ENCODE assay signal across 24 cellular contexts in the genomic region with DNA sequence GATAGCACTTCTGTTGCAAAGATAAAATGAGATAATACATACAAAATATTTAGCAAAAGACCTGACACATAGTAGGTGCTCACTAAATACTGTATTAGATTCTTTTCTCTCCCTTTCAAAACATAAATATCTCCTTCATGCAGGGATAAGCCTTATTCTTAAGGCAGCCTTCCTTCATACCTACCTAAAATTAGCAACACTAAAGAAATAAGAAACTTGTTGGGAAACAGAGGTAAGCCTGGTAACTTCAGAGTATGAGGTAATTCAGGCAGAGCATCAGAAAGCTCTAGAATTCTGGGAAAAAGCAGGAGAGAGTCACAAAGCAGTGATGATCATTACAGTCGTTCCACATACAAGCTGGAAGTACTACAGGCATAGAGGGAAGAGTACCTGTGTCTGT. TPM values are rescaled to one million over a fixed set of nuclear protein-coding genes. Genes with fewer than 3 reads are reported as not detected.
DNase-seq lines count a peak whose midpoint lies in the region; ATAC-seq and TF ChIP-seq lines count a peak whose summit lies in the region.
"Had no signal": no experiment of that assay in that cellular context is flagged by ENCODE, and none has a peak within 500 bp of the region (broad histone marks: within the 10 kb centered on the region; RNA-seq: fewer than 3 reads in every experiment).

No MANE protein-coding gene starts in this region.

- H3K27ac Mint-ChIP-seq in MCF 10A (ENCODE audit: low read depth, unreplicated experiment), result peak overlapping the region; percentile 91
- H3K27ac Mint-ChIP-seq: GM23338, H9 had no signal

- no peaks in the 10 kb centered on the region for H3K36me3 ChIP-seq in breast epithelium
- H3K36me3 ChIP-seq in SJSA1, result peaks cover 8% of the 10 kb centered on the region
- H3K36me3 ChIP-seq in heart left ventricle, result peaks cover 0 to 34% (median 10%) of the 10 kb centered on the region in 9 donors
- no peaks in the 10 kb centered on the region for H3K36me3 ChIP-seq in hepatocyte (replicated peaks; ENCODE audit: insufficient read depth, low read depth)
- peaks cover 11% of the 10 kb centered on the region for H3K36me3 ChIP-seq in SJCRH30
- H3K36me3 ChIP-seq: MG63 had no signal

- no TSS peak for BruUV-seq in MCF 10A (replicated peaks; lab: Mats Ljungman, UMichigan)

- H3K4me2 ChIP-seq in hepatocyte, result no peak overlapping the region
- H3K4me2 ChIP-seq: GM23338 had no signal

- H3K4me3 ChIP-seq in breast epithelium (no peak overlapping the region), SJSA1 (no peak overlapping the region), heart left ventricle (no peak overlapping the region), hepatocyte (no peak overlapping the region), SJCRH30 (no peak overlapping the region)
- H3K4me3 ChIP-seq: GM23338, MG63 had no signal

- no peaks in the 10 kb centered on the region for H3K9me3 Mint-ChIP-seq in MCF 10A (ENCODE audit: unreplicated experiment)
- H3K9me3 Mint-ChIP-seq: GM23338, H9 had no signal

- DNase-seq in MCF 10A (ENCODE audit: unreplicated experiment) (peak; percentile 35), breast epithelium (ENCODE audit: low spot score in 2 of 2) (no peak), SJSA1 (ENCODE audit: low read depth in 1 of 2, low spot score in 2 of 2) (no peak), epithelial cell of prostate (ENCODE audit: low read depth, low spot score) (no peak), heart left ventricle (no peak), KG1 (lab: John Stamatoyannopoulos, UW) (no peak), hepatocyte (ENCODE audit: low spot score) (no peak), SJCRH30 (no peak)
- DNase-seq: DMS153; DND-41; H9; NCI-H1105 treated with DMSO at 0.1 percent for 48 hours; NCI-H146; NCI-H1930; NCI-H2107; NCI-H524; NCI-H774; NK-92 treated with Interleukin-12 subunit alpha and Interleukin-12 subunit beta, amount 100 ng/mL, for 24 hours; RPMI8226; SHP77 treated with DMSO at 0.1 percent for 48 hours had no signal

- no peaks in the 10 kb centered on the region for H3K9me2 ChIP-seq in hepatocyte (replicated peaks; ENCODE audit: insufficient read depth)

- TF ChIP-seq CTCF in MCF 10A (IDR thresholded peaks at IDR 0.05; ENCODE audit: unreplicated experiment) (no peak), breast epithelium (IDR thresholded peaks at IDR 0.05) (no peak), heart left ventricle (IDR thresholded peaks at IDR 0.05) (no peak), hepatocyte (IDR thresholded peaks at IDR 0.05; ENCODE audit: poor library complexity) (no peak)

- no peak overlapping the region for H3K27ac ChIP-seq in breast epithelium
- peak overlapping the region; percentile 47 for H3K27ac ChIP-seq in SJSA1
- peak overlapping the region; percentile 68 for H3K27ac ChIP-seq in epithelial cell of prostate
- no peak overlapping the region for H3K27ac ChIP-seq in heart left ventricle
- no peak overlapping the region for H3K27ac ChIP-seq in hepatocyte
- no peak overlapping the region for H3K27ac ChIP-seq in SJCRH30
- H3K27ac ChIP-seq: 22Rv1, HL-60 had no signal

- H3K9me3 ChIP-seq in breast epithelium, result no peaks in the 10 kb centered on the region
- H3K9me3 ChIP-seq in SJSA1 (replicated peaks), result no peaks in the 10 kb centered on the region
- no peaks in the 10 kb centered on the region for H3K9me3 ChIP-seq in heart left ventricle
- H3K9me3 ChIP-seq in hepatocyte (ENCODE audit: low read depth), result no peaks in the 10 kb centered on the region
- H3K9me3 ChIP-seq in SJCRH30 (replicated peaks), result 0 out of 2 replicates have a peak, but pooled peaks cover 3% of the 10 kb centered on the region
- H3K9me3 ChIP-seq: MG63 had no signal

- H3K4me1 Mint-ChIP-seq in MCF 10A (ENCODE audit: insufficient read depth, unreplicated experiment), result peaks cover 43% of the 10 kb centered on the region
- H3K4me1 Mint-ChIP-seq: GM23338 had no signal

- CTCF ChIA-PET in MCF 10A (lab: Yijun Ruan, JAX), result interaction anchor here (1.9 kb wide), 1 partner anchor 126 kb away, joined by 7 read pairs; no protein-coding TSS in a partner anchor

- POLR2A ChIA-PET in MCF 10A (lab: Yijun Ruan, JAX), result interaction anchor here (0.6 to 4.1 kb wide), 16 partner anchors 9 to 325 kb away, joined by 3 to 69 read pairs (median 6); a partner anchor contains a TSS

- H3K27me3 ChIP-seq in breast epithelium, result no peaks in the 10 kb centered on the region
- H3K27me3 ChIP-seq in SJSA1 (replicated peaks), result no peaks in the 10 kb centered on the region
- no peaks in the 10 kb centered on the region for H3K27me3 ChIP-seq in heart left ventricle
- H3K27me3 ChIP-seq in hepatocyte, result no peaks in the 10 kb centered on the region
- no peaks in the 10 kb centered on the region for H3K27me3 ChIP-seq in SJCRH30
- H3K27me3 ChIP-seq: MG63 had no signal

- WGBS in heart left ventricle, 4 donors, result 79 to 95% (median 89%) methylated on average over 1 of the region's 1 CpG
- WGBS in hepatocyte (ENCODE audit: low lambda C conversion rate, missing lambda C conversion rate), result 91% methylated on average over 1 of the region's 1 CpG

- H3K4me3 Mint-ChIP-seq in MCF 10A (ENCODE audit: unreplicated experiment), result peak overlapping the region; percentile 59
- H3K4me3 Mint-ChIP-seq: GM23338, H9 had no signal

- no peaks in the 10 kb centered on the region for H3K27me3 Mint-ChIP-seq in MCF 10A (ENCODE audit: insufficient read depth, unreplicated experiment)

- peaks cover 14% of the 10 kb centered on the region for H3K36me3 Mint-ChIP-seq in MCF 10A (ENCODE audit: insufficient read depth, unreplicated experiment)

- no peaks in the 10 kb centered on the region for H3K4me1 ChIP-seq in breast epithelium
- H3K4me1 ChIP-seq in SJSA1 (replicated peaks), result peaks cover 22% of the 10 kb centered on the region
- H3K4me1 ChIP-seq in heart left ventricle, result no peaks in the 10 kb centered on the region
- no peaks in the 10 kb centered on the region for H3K4me1 ChIP-seq in hepatocyte (ENCODE audit: insufficient read depth)
- H3K4me1 ChIP-seq in SJCRH30, result peaks cover 8% of the 10 kb centered on the region

- intact Hi-C loops in MCF 10A (cut with micrococcal nuclease), result loop anchor here (1.0 kb wide), 1 partner anchor 30 kb away; no protein-coding TSS in a partner anchor
- intact Hi-C loops in breast epithelium (cut with DNase I; ENCODE audit: low total_unique reads), result no loop called here
- intact Hi-C loops in heart left ventricle (cut with DNase I), result no loop called here

- no peak for ATAC-seq in heart left ventricle
- ATAC-seq: GM23338 had no signal

- peaks cover 30% of the 10 kb centered on the region for H3K79me2 ChIP-seq in hepatocyte

- no peaks in the 10 kb centered on the region for H4K20me1 ChIP-seq in hepatocyte (ENCODE audit: insufficient read depth, poor library complexity, severe bottlenecking)

- TF ChIP-seq POLR2A in breast epithelium (IDR thresholded peaks at IDR 0.05) (no peak), heart left ventricle (IDR thresholded peaks at IDR 0.05) (no peak)

- no peak overlapping the region for H2AFZ ChIP-seq in hepatocyte
- H2AFZ ChIP-seq: GM23338 had no signal

RNA-seq across cellular contexts. Expression of a gene that starts 15.2 kb away (rescaled TPM):
- total RNA-seq in MCF 10A (2022), result 51.5 and 61.1 TPM in 2 replicates
- total RNA-seq in breast epithelium, result 10 to 100 TPM; 50.5 to 80.1 (median 67.5) TPM
- total RNA-seq in SJSA1 (2014; rRNA removed; shearing (Covaris generic)), result 57.0 and 61.4 TPM in 2 replicates
- total RNA-seq in heart left ventricle, result 100 to 1,000 TPM in 1 of 9 donors, 10 to 100 TPM in 8; 48.5 to 107 (median 69.7) TPM
- polyA plus RNA-seq in heart left ventricle, result 10 to 100 TPM; 34.4 to 34.6 TPM
- total RNA-seq in hepatocyte, result 64.9 and 65.5 TPM in 2 replicates
- polyA plus RNA-seq in hepatocyte, result 52.1 and 56.1 TPM in 2 replicates
- 37.8 and 41.6 TPM in 2 replicates for total RNA-seq in SJCRH30 (2014; rRNA removed; shearing (Covaris generic))

Comparison
In these comparisons a context has a peak if more than half of its experiments do, and no peak if none do; other contexts are left out.
1. H3K27ac ChIP-seq: peak in SJSA1 (single experiment) and epithelial cell of prostate (single experiment); none in breast epithelium (0 of 2), heart left ventricle (0 of 12), hepatocyte (single experiment) and SJCRH30 (single experiment).